ENCODE assay signal across 10 cellular contexts in genomic region chr3:27589795-27590194, GRCh38.
DNase-seq lines count a peak whose midpoint lies in the region; ATAC-seq and TF ChIP-seq lines count a peak whose summit lies in the region.
"Had no signal": no experiment of that assay in that cellular context is flagged by ENCODE, and none has a peak within 500 bp of the region (broad histone marks: within the 10 kb centered on the region; RNA-seq: fewer than 3 reads in every experiment).

No MANE protein-coding gene starts in this region.

- peak overlapping the region; percentile 86 for H3K27ac Mint-ChIP-seq in HFFc6
- H3K27ac Mint-ChIP-seq in activated naive CD8-positive, alpha-beta T cell treated with anti-CD3 and anti-CD28 coated beads, Interleukin-2, amount 50 U/mL, for 24 hours: peak overlapping the region; percentile 63

- no peaks in the 10 kb centered on the region for H3K36me3 ChIP-seq in gastroesophageal sphincter
- H3K36me3 ChIP-seq: pancreas had no signal

- TF ChIP-seq POLR2A in gastroesophageal sphincter (IDR thresholded peaks at IDR 0.05): no peak

- no peak for TF ChIP-seq CTCF in HFFc6 (IDR thresholded peaks at IDR 0.05)
- TF ChIP-seq CTCF in gastroesophageal sphincter (IDR thresholded peaks at IDR 0.05): no peak

- H3K4me1 ChIP-seq in gastroesophageal sphincter: peaks cover 0 to 43% (median 11%) of the 10 kb centered on the region in 3 donors
- H3K4me1 ChIP-seq: pancreas had no signal

- no peak for TF ChIP-seq EP300 in gastroesophageal sphincter (IDR thresholded peaks at IDR 0.05)

- no peaks in the 10 kb centered on the region for H3K27me3 ChIP-seq in gastroesophageal sphincter
- H3K27me3 ChIP-seq: pancreas had no signal

- no peaks in the 10 kb centered on the region for H3K9me3 Mint-ChIP-seq in HFFc6
- no peaks in the 10 kb centered on the region for H3K9me3 Mint-ChIP-seq in activated naive CD8-positive, alpha-beta T cell treated with anti-CD3 and anti-CD28 coated beads, Interleukin-2, amount 50 U/mL, for 24 hours

- DNase-seq in HFFc6 (peak; percentile 53), NCI-H1105 (lab: John Stamatoyannopoulos, UW) (no peak), NCI-H774 (lab: John Stamatoyannopoulos, UW) (no peak)
- DNase-seq in activated naive CD8-positive, alpha-beta T cell treated with anti-CD3 and anti-CD28 coated beads, Interleukin-2, amount 50 U/mL, for 24 hours: no peak
- DNase-seq in stimulated activated CD4-positive, alpha-beta T cell treated with anti-CD3 and anti-CD28 coated beads, Interleukin-1b, Interleukin-23, amount 100 ng/mL, for 48 hours: no peak
- DNase-seq: KG1, pancreas had no signal

- no peaks in the 10 kb centered on the region for H3K36me3 Mint-ChIP-seq in HFFc6 (ENCODE audit: low read depth)
- H3K36me3 Mint-ChIP-seq in activated naive CD8-positive, alpha-beta T cell treated with anti-CD3 and anti-CD28 coated beads, Interleukin-2, amount 50 U/mL, for 24 hours (ENCODE audit: low read depth): no peaks in the 10 kb centered on the region

- ATAC-seq in activated naive CD8-positive, alpha-beta T cell treated with anti-CD3 and anti-CD28 coated beads, Interleukin-2, amount 50 U/mL, for 24 hours: no peak
- ATAC-seq in gastroesophageal sphincter (no peak), GM18520 (IDR thresholded peaks at IDR 0.05; ENCODE audit: unreplicated experiment) (no peak)

- H3K27me3 Mint-ChIP-seq in HFFc6 (ENCODE audit: insufficient read depth): no peaks in the 10 kb centered on the region
- H3K27me3 Mint-ChIP-seq in activated naive CD8-positive, alpha-beta T cell treated with anti-CD3 and anti-CD28 coated beads, Interleukin-2, amount 50 U/mL, for 24 hours: no peaks in the 10 kb centered on the region

- peak overlapping the region; percentile 20 to 75 (median 72) for H3K27ac ChIP-seq in gastroesophageal sphincter
- peak overlapping the region in 16 of 21 experiments; percentile 9 to 90 (median 74) for H3K27ac ChIP-seq in skin epidermis

- WGBS in gastroesophageal sphincter (ENCODE audit: low coverage in 1 of 2), 2 donors: 59 to 91% methylated on average over 1 of the region's 1 CpG

- H3K4me3 Mint-ChIP-seq in HFFc6: peak overlapping the region; percentile 67
- no peak overlapping the region for H3K4me3 Mint-ChIP-seq in activated naive CD8-positive, alpha-beta T cell treated with anti-CD3 and anti-CD28 coated beads, Interleukin-2, amount 50 U/mL, for 24 hours

- H3K4me1 Mint-ChIP-seq in HFFc6 (ENCODE audit: low read depth): peaks cover 39% of the 10 kb centered on the region
- peaks cover 28% of the 10 kb centered on the region for H3K4me1 Mint-ChIP-seq in activated naive CD8-positive, alpha-beta T cell treated with anti-CD3 and anti-CD28 coated beads, Interleukin-2, amount 50 U/mL, for 24 hours

- no peaks in the 10 kb centered on the region for H3K9me3 ChIP-seq in gastroesophageal sphincter
- H3K9me3 ChIP-seq: pancreas had no signal

- H3K4me3 ChIP-seq in gastroesophageal sphincter (no peak overlapping the region), skin epidermis (no peak overlapping the region)
- H3K4me3 ChIP-seq: pancreas had no signal
